2 cellular contexts compared by ENCODE assay signal in genomic region chr14:85789506-85789905, GRCh38.
TF ChIP-seq lines count a peak whose summit lies in the region.

No MANE protein-coding gene starts in this region.

TF ChIP-seq in GM23338, 12 proteins besides CTCF, POLR2A, EP300 and RAD21 (continued from another document):
- no peak for TF ChIP-seq ZNF462 (CRISPR knock-in tag; IDR thresholded peaks at IDR 0.05)
- TF ChIP-seq CREB1 (CRISPR knock-in tag; IDR thresholded peaks at IDR 0.05; ENCODE audit: low read depth) = no peak
- no peak for TF ChIP-seq ZNF331 (CRISPR knock-in tag; IDR thresholded peaks at IDR 0.05; ENCODE audit: low read depth)
- TF ChIP-seq EZH2 (IDR thresholded peaks at IDR 0.05; ENCODE audit: low read depth, unreplicated experiment) = no peak
- no peak for TF ChIP-seq NANOG (IDR thresholded peaks at IDR 0.05; ENCODE audit: borderline replicate concordance)
- no peak for TF ChIP-seq REST (IDR thresholded peaks at IDR 0.05; ENCODE audit: unreplicated experiment)

TF ChIP-seq in H1, 55 proteins besides CTCF, POLR2A, EP300 and RAD21 (continued from another document):
- TF ChIP-seq, protein P1, sequence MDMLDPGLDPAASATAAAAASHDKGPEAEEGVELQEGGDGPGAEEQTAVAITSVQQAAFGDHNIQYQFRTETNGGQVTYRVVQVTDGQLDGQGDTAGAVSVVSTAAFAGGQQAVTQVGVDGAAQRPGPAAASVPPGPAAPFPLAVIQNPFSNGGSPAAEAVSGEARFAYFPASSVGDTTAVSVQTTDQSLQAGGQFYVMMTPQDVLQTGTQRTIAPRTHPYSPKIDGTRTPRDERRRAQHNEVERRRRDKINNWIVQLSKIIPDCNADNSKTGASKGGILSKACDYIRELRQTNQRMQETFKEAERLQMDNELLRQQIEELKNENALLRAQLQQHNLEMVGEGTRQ (IDR thresholded peaks at IDR 0.05; ENCODE audit: low read length) = no peak
- TF ChIP-seq CREB1 (IDR thresholded peaks at IDR 0.05) = no peak
